13 cellular contexts compared by ENCODE assay signal in the genomic region with DNA sequence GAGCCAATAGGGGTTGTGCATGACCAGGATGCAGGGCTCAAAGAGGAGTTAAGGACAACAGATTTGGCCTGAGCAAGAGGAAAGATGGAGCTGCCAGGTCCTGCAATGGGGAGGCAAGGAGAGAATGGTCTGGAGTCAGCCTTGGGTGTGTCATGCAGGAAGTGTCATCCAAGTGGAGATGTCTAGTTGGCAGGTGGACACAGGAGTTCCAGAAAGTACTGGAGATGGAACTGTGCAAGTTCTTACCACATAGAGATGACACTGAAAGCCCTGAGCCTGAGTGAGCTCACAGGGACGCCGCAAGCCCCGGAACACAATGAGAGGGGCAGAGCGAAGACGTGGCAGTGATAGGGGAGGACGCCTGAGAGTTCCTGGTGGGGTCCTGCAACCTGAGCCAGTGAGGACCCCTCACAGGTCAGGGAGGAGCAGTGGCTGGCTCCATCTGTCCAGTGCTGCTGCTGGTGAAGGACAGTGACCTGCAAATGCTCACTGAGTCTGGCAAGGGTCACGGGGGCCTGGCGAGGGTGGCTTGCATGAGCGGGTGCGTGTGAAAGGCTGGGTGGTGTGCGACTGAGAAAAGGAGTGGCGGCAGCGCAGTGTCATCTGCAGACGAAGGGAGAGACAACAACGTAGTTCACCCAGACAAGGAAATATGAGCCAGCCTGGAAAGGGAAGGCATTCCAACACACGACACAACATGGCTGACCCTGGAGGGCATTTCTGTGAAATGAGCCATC. TPM values are rescaled to one million over a fixed set of nuclear protein-coding genes. Genes with fewer than 3 reads are reported as not detected.
DNase-seq lines count a peak whose midpoint lies in the region; ATAC-seq, FAIRE-seq and TF ChIP-seq lines count a peak whose summit lies in the region.
"Not testable (repeated sequence)": the region's sequence is repeated elsewhere in the genome, so short reads cannot be mapped to it uniquely, and the experiment has no call there.
"Had no signal": no experiment of that assay in that cellular context is flagged by ENCODE, and none has a peak within 500 bp of the region (broad histone marks: within the 10 kb centered on the region; RNA-seq: fewer than 3 reads in every experiment).

No MANE protein-coding gene starts in this region.

- H3K4me3 ChIP-seq in IMR-90 (ENCODE audit: insufficient read depth, low read depth, low read length); HepG2 (replicated peaks in 1 of 3; ENCODE audit: insufficient read depth in 1 of 3, low read depth in 2 of 3, low read length in 3 of 3): not testable (repeated sequence)

- DNase-seq in DMS 273 (lab: John Stamatoyannopoulos, UW; ENCODE audit: unreplicated experiment) (peak; percentile 47), IMR-90 (peak; percentile 13)
- not testable (repeated sequence) for DNase-seq in WTC11 (ENCODE audit: low spot score); chondrocyte (ENCODE audit: low spot score); glutamatergic neuron; HepG2 (ENCODE audit: low spot score); progenitor cell of endocrine pancreas (ENCODE audit: low spot score, unreplicated experiment); type B pancreatic cell (ENCODE audit: extremely low spot score, unreplicated experiment)

- not testable (repeated sequence) for H3K4me1 ChIP-seq in IMR-90 (ENCODE audit: control insufficient read depth, insufficient read depth, low read length)
- H3K4me1 ChIP-seq in HepG2 (ENCODE audit: insufficient read depth, low read length) = peaks cover 15% of the 10 kb centered on the region

- not testable (repeated sequence) for TF ChIP-seq CTCF in IMR-90 (conservative IDR thresholded peaks at IDR 0.05; ENCODE audit: low read depth, low read length); WTC11 (IDR thresholded peaks at IDR 0.05); chondrocyte (IDR thresholded peaks at IDR 0.05); glutamatergic neuron (IDR thresholded peaks at IDR 0.05; ENCODE audit: partially characterized antibody, unreplicated experiment); HepG2 (CRISPR knock-in tag; IDR thresholded peaks at IDR 0.05); progenitor cell of endocrine pancreas (IDR thresholded peaks at IDR 0.05; ENCODE audit: unreplicated experiment); type B pancreatic cell (conservative IDR thresholded peaks at IDR 0.05)

- in situ Hi-C loops in IMR-90 (cut with MboI; ENCODE audit: low sequenced_read_pairs); HepG2 (cut with HindIII; ENCODE audit: extremely low pct_ligation_motif_present, low pct_unique_long_range_greater_than_20kb): not testable (repeated sequence)

- not testable (repeated sequence) for H3K9ac ChIP-seq in IMR-90 (ENCODE audit: low read depth, low read length); HepG2 (ENCODE audit: insufficient read depth, low read depth, low read length)

- not testable (repeated sequence) for H2AK5ac ChIP-seq in IMR-90 (ENCODE audit: low read depth, low read length)

- not testable (repeated sequence) for H3K9me3 ChIP-seq in IMR-90 (ENCODE audit: control insufficient read depth, insufficient read depth, low read length); HepG2 (ENCODE audit: low read length)

- TF ChIP-seq EP300 in HepG2 (IDR thresholded peaks at IDR 0.05; ENCODE audit: low read depth in 2 of 2, low read length in 2 of 2); HepG2 (CRISPR knock-in tag; IDR thresholded peaks at IDR 0.05; ENCODE audit: borderline replicate concordance): not testable (repeated sequence)

- not testable (repeated sequence) for H3K9me3 Mint-ChIP-seq in WTC11; chondrocyte (ENCODE audit: low read depth); glutamatergic neuron (ENCODE audit: unreplicated experiment); progenitor cell of endocrine pancreas (ENCODE audit: low read depth); type B pancreatic cell

- not testable (repeated sequence) for H3K9me1 ChIP-seq in IMR-90 (ENCODE audit: insufficient read depth, low read length)

- not testable (repeated sequence) for TF ChIP-seq POLR2A in IMR-90 (IDR thresholded peaks at IDR 0.05; ENCODE audit: low read depth, low read length); HepG2 (IDR thresholded peaks at IDR 0.05; ENCODE audit: insufficient read depth in 1 of 2, low read depth in 2 of 2, low read length in 2 of 2)

- dilution Hi-C loops in IMR-90 (cut with HindIII; ENCODE audit: low sequenced_read_pairs, unreplicated experiment) = not testable (repeated sequence)

- H3K56ac ChIP-seq in IMR-90 (ENCODE audit: extremely low read depth, insufficient read depth, low read length) = not testable (repeated sequence)

- H2AK9ac ChIP-seq in IMR-90 (replicated peaks; ENCODE audit: low read depth, low read length, poor library complexity) = not testable (repeated sequence)

- not testable (repeated sequence) for H3K27me3 ChIP-seq in IMR-90 (ENCODE audit: control insufficient read depth, insufficient read depth, low read length); HepG2 (ENCODE audit: control insufficient read depth in 1 of 2, insufficient read depth in 2 of 2, low read length in 2 of 2)

- 89% methylated on average over 14 of the region's 16 CpGs; no CpG with 5 or more reads in 1 of the 2 experiments for WGBS in IMR-90 (ENCODE audit: extremely low coverage in 2 of 2, insufficient read length in 1 of 2), 2 experiments
- whole genome bisulfite sequencing in HepG2 (ENCODE audit: low lambda C conversion rate) = 96% methylated on average over 15 of the region's 16 CpGs

- not testable (repeated sequence) for H3K4me2 ChIP-seq in IMR-90 (ENCODE audit: low read depth, low read length); HepG2 (ENCODE audit: low read depth, low read length)

- H3K36me3 ChIP-seq in IMR-90 (ENCODE audit: control insufficient read depth, insufficient read depth, low read length); HepG2 (replicated peaks in 1 of 2; ENCODE audit: control insufficient read depth in 1 of 2, insufficient read depth in 2 of 2, low read length in 2 of 2): not testable (repeated sequence)

- not testable (repeated sequence) for H4K8ac ChIP-seq in IMR-90 (ENCODE audit: low read depth in 2 of 2, low read length in 2 of 2)

- H3K79me1 ChIP-seq in IMR-90 (ENCODE audit: low read depth in 1 of 2, low read length in 2 of 2) = not testable (repeated sequence)

- H3K36me3 Mint-ChIP-seq in WTC11; chondrocyte (ENCODE audit: low read depth); glutamatergic neuron (ENCODE audit: unreplicated experiment); progenitor cell of endocrine pancreas (ENCODE audit: insufficient read depth); type B pancreatic cell: not testable (repeated sequence)

- H2BK120ac ChIP-seq in IMR-90 (ENCODE audit: low read depth, low read length) = not testable (repeated sequence)

- not testable (repeated sequence) for H3K27me3 Mint-ChIP-seq in WTC11 (ENCODE audit: low read depth); chondrocyte (ENCODE audit: low read depth); glutamatergic neuron (ENCODE audit: unreplicated experiment); progenitor cell of endocrine pancreas; type B pancreatic cell

- BruUV-seq in IMR-90 (replicated peaks; lab: Mats Ljungman, UMichigan); HepG2 (replicated peaks; lab: Mats Ljungman, UMichigan): not testable (repeated sequence)

- CTCF ChIA-PET in IMR-90 (lab: Yijun Ruan, JAX); HepG2 (lab: Yijun Ruan, JAX; ENCODE audit: low intra/inter-chr PET ratio, low total read pairs): not testable (repeated sequence)
- CTCF ChIA-PET in WTC11 (lab: Charles Lee) = interaction anchor here (2.8 kb wide), 1 partner anchor 29 kb away, joined by 6 read pairs; no protein-coding TSS in a partner anchor

- H3K4me3 Mint-ChIP-seq in WTC11; chondrocyte (ENCODE audit: unreplicated experiment); glutamatergic neuron (ENCODE audit: unreplicated experiment); progenitor cell of endocrine pancreas (ENCODE audit: low read depth); type B pancreatic cell: not testable (repeated sequence)

- not testable (repeated sequence) for H3K18ac ChIP-seq in IMR-90 (ENCODE audit: low read depth, low read length)

- FAIRE-seq in HepG2 (lab: Jason Lieb, UNC) = not testable (repeated sequence)

- not testable (repeated sequence) for H2BK5ac ChIP-seq in IMR-90 (ENCODE audit: low read depth, low read length, poor library complexity, severe bottlenecking)

- not testable (repeated sequence) for ATAC-seq in IMR-90 (ENCODE audit: low read depth); WTC11; HepG2

- not testable (repeated sequence) for H3K23ac ChIP-seq in IMR-90 (ENCODE audit: low read depth, low read length)

- not testable (repeated sequence) for H2AFZ ChIP-seq in IMR-90 (replicated peaks; ENCODE audit: low read length, poor library complexity); HepG2 (ENCODE audit: low read length)

- H2BK15ac ChIP-seq in IMR-90 (ENCODE audit: low read depth, low read length) = not testable (repeated sequence)

- H3K4ac ChIP-seq in IMR-90 (ENCODE audit: low read depth, low read length) = not testable (repeated sequence)

- not testable (repeated sequence) for H3K27ac ChIP-seq in IMR-90 (ENCODE audit: insufficient read depth, low read length); HepG2 (ENCODE audit: extremely low read length, insufficient read depth, low read length)

- TF ChIP-seq RAD21 in IMR-90 (IDR thresholded peaks at IDR 0.05; ENCODE audit: low read length); HepG2 (CRISPR knock-in tag; IDR thresholded peaks at IDR 0.05): not testable (repeated sequence)

- not testable (repeated sequence) for H3K4me1 Mint-ChIP-seq in WTC11; chondrocyte (ENCODE audit: low read depth); glutamatergic neuron (ENCODE audit: low read depth, unreplicated experiment); progenitor cell of endocrine pancreas (ENCODE audit: low read depth); type B pancreatic cell (ENCODE audit: unreplicated experiment)

- H4K5ac ChIP-seq in IMR-90 (ENCODE audit: low read depth, low read length) = not testable (repeated sequence)

- not testable (repeated sequence) for H2BK20ac ChIP-seq in IMR-90 (ENCODE audit: low read depth, low read length)

- H3K14ac ChIP-seq in IMR-90 (replicated peaks; ENCODE audit: low read depth, low read length) = not testable (repeated sequence)

- H4K91ac ChIP-seq in IMR-90 (ENCODE audit: insufficient read depth, low read depth, low read length) = not testable (repeated sequence)

- POLR2A ChIA-PET in IMR-90 (lab: Charles Lee; ENCODE audit: unreplicated experiment); WTC11 (lab: Charles Lee); HepG2 (lab: Yijun Ruan, JAX): not testable (repeated sequence)

- H3K27ac Mint-ChIP-seq in WTC11 = peak overlapping the region; percentile 80
- H3K27ac Mint-ChIP-seq in chondrocyte (ENCODE audit: unreplicated experiment) = peak overlapping the region; percentile 77
- H3K27ac Mint-ChIP-seq in glutamatergic neuron (ENCODE audit: unreplicated experiment) = peak overlapping the region; percentile 38
- H3K27ac Mint-ChIP-seq in progenitor cell of endocrine pancreas = peak overlapping the region; percentile 65
- H3K27ac Mint-ChIP-seq in type B pancreatic cell = peak overlapping the region; percentile 57

- intact Hi-C loops in IMR-90 (cut with micrococcal nuclease); HepG2 (cut with micrococcal nuclease; ENCODE audit: unreplicated experiment): not testable (repeated sequence)

- H3K79me2 ChIP-seq in HepG2 (ENCODE audit: insufficient read depth, low read length) = not testable (repeated sequence)

- not testable (repeated sequence) for H4K20me1 ChIP-seq in IMR-90 (ENCODE audit: insufficient read depth, low read length)
- peaks cover 12% of the 10 kb centered on the region; the same call in 1 of the 2 replicates for H4K20me1 ChIP-seq in HepG2 (ENCODE audit: insufficient read depth, low read length)

RNA-seq across cellular contexts. Expression of a gene that starts 9.4 kb away (rescaled TPM):
- 6.7 and 7.2 TPM in 2 replicates for total RNA-seq in IMR-90 (2012; rRNA removed)
- polyA plus RNA-seq in IMR-90 (2012; rRNA removed) = 21.1 and 25.5 TPM in 2 replicates
- 15.6 and 31.1 TPM in 2 replicates for polyA plus RNA-seq in IMR-90 (2012; cell fraction: cytosol; rRNA removed)
- polyA plus RNA-seq in IMR-90 (2012; cell fraction: nucleus; rRNA removed; ENCODE audit: low replicate concordance) = 48.5 and 108 TPM in 2 replicates
- total RNA-seq in WTC11 (2021) = 102 to 112 TPM (median 110 TPM) in 3 replicates
- 47.6 to 71.1 TPM (median 70.6 TPM) in 3 replicates for total RNA-seq in chondrocyte
- 108 TPM for total RNA-seq in glutamatergic neuron (ENCODE audit: unreplicated experiment)
- 9.0 and 13.9 TPM in 2 replicates for total RNA-seq in HepG2 (2016; rRNA removed; fragmentation: Illumina TruSeq; extraction: Trizol)
- 5.6 and 6.3 TPM in 2 replicates for total RNA-seq in HepG2 (2016; cell fraction: cytosol; rRNA removed; fragmentation: Illumina TruSeq; extraction: Trizol; ENCODE audit: low read depth)
- total RNA-seq in HepG2 (2016; cell fraction: insoluble cytoplasmic fraction; rRNA removed; fragmentation: Illumina TruSeq; extraction: Trizol) = 8.6 and 16.2 TPM in 2 replicates
- total RNA-seq in HepG2 (2016; cell fraction: membrane; rRNA removed; fragmentation: Illumina TruSeq; extraction: Trizol) = 22.0 and 22.3 TPM in 2 replicates
- total RNA-seq in HepG2 (2016; cell fraction: nucleus; rRNA removed; fragmentation: Illumina TruSeq; extraction: Trizol) = 11.0 and 18.5 TPM in 2 replicates
- 176 and 264 TPM in 2 replicates for polyA plus RNA-seq in HepG2 (2011; rRNA removed)
- polyA plus RNA-seq in HepG2 (2011; cell fraction: cytosol; rRNA removed) = 196 and 214 TPM in 2 replicates
- polyA plus RNA-seq in HepG2 (2011; cell fraction: nucleus; rRNA removed) = 723 and 745 TPM in 2 replicates
- 356 and 405 TPM in 2 replicates for polyA plus RNA-seq in HepG2 (2012)
- polyA plus RNA-seq in HepG2 (2016; cell fraction: cytosol; fragmentation: Illumina TruSeq; extraction: Trizol; ENCODE audit: low read depth) = 10.4 and 12.7 TPM in 2 replicates
- 19.8 and 27.0 TPM in 2 replicates for polyA plus RNA-seq in HepG2 (2016; cell fraction: insoluble cytoplasmic fraction; fragmentation: Illumina TruSeq; extraction: Trizol; ENCODE audit: low read depth)
- polyA plus RNA-seq in HepG2 (2016; cell fraction: membrane; fragmentation: Illumina TruSeq; extraction: Trizol; ENCODE audit: low read depth) = 35.0 and 35.9 TPM in 2 replicates
- polyA plus RNA-seq in HepG2 (2016; cell fraction: nucleus; fragmentation: Illumina TruSeq; extraction: Trizol; ENCODE audit: insufficient read depth, low read depth) = 58.3 and 60.5 TPM in 2 replicates
- 85.4 and 544 TPM in 2 replicates for polyA minus RNA-seq in HepG2 (2011; rRNA and poly(A)+ RNA removed; ENCODE audit: low replicate concordance)
- polyA minus RNA-seq in HepG2 (2011; cell fraction: cytosol; rRNA and poly(A)+ RNA removed) = 145 and 181 TPM in 2 replicates
- polyA minus RNA-seq in HepG2 (2011; cell fraction: nucleus; rRNA and poly(A)+ RNA removed) = 106 and 150 TPM in 2 replicates
- total RNA-seq in progenitor cell of endocrine pancreas = 52.2 and 55.7 TPM in 2 replicates
- total RNA-seq in type B pancreatic cell (ENCODE audit: low replicate concordance) = 19.9 and 56.8 TPM in 2 replicates

RNA-seq across cellular contexts. Expression of a gene that starts 23.5 kb away (rescaled TPM):
- total RNA-seq in IMR-90 (2012; rRNA removed) (0.18 TPM in 1 of 2 replicates, not detected in the other), WTC11 (2021) (8.6 to 14.3 TPM (median 12.1 TPM) in 3 replicates), chondrocyte (3.2 to 3.8 TPM (median 3.5 TPM) in 3 replicates), glutamatergic neuron (ENCODE audit: unreplicated experiment) (4.3 TPM), HepG2 (2016; rRNA removed; fragmentation: Illumina TruSeq; extraction: Trizol) (not detected in 2 replicates), progenitor cell of endocrine pancreas (5.4 and 6.1 TPM in 2 replicates), type B pancreatic cell (ENCODE audit: low replicate concordance) (2.2 and 3.7 TPM in 2 replicates)
- polyA plus RNA-seq in IMR-90 (2012; rRNA removed) (0.13 and 0.22 TPM in 2 replicates), HepG2 (2011; rRNA removed) (33.1 and 55.3 TPM in 2 replicates)
- 0.22 TPM in 2 replicates for polyA plus RNA-seq in IMR-90 (2012; cell fraction: cytosol; rRNA removed)
- 2.2 and 2.5 TPM in 2 replicates for polyA plus RNA-seq in IMR-90 (2012; cell fraction: nucleus; rRNA removed; ENCODE audit: low replicate concordance)
- not detected in 2 replicates for total RNA-seq in HepG2 (2016; cell fraction: cytosol; rRNA removed; fragmentation: Illumina TruSeq; extraction: Trizol; ENCODE audit: low read depth)
- total RNA-seq in HepG2 (2016; cell fraction: insoluble cytoplasmic fraction; rRNA removed; fragmentation: Illumina TruSeq; extraction: Trizol) = not detected in 2 replicates
- total RNA-seq in HepG2 (2016; cell fraction: membrane; rRNA removed; fragmentation: Illumina TruSeq; extraction: Trizol) = not detected in 2 replicates
- not detected in 2 replicates for total RNA-seq in HepG2 (2016; cell fraction: nucleus; rRNA removed; fragmentation: Illumina TruSeq; extraction: Trizol)
- 25.3 and 25.4 TPM in 2 replicates for polyA plus RNA-seq in HepG2 (2011; cell fraction: cytosol; rRNA removed)
- 294 and 322 TPM in 2 replicates for polyA plus RNA-seq in HepG2 (2011; cell fraction: nucleus; rRNA removed)
- 32.4 and 45.3 TPM in 2 replicates for polyA plus RNA-seq in HepG2 (2012)
- 0.12 TPM in 1 of 2 replicates, not detected in the other for polyA plus RNA-seq in HepG2 (2016; cell fraction: cytosol; fragmentation: Illumina TruSeq; extraction: Trizol; ENCODE audit: low read depth)
- polyA plus RNA-seq in HepG2 (2016; cell fraction: insoluble cytoplasmic fraction; fragmentation: Illumina TruSeq; extraction: Trizol; ENCODE audit: low read depth) = not detected in 2 replicates
- not detected in 2 replicates for polyA plus RNA-seq in HepG2 (2016; cell fraction: membrane; fragmentation: Illumina TruSeq; extraction: Trizol; ENCODE audit: low read depth)
- 1.2 TPM in 1 of 2 replicates, not detected in the other for polyA plus RNA-seq in HepG2 (2016; cell fraction: nucleus; fragmentation: Illumina TruSeq; extraction: Trizol; ENCODE audit: insufficient read depth, low read depth)
- 0.91 and 21.5 TPM in 2 replicates for polyA minus RNA-seq in HepG2 (2011; rRNA and poly(A)+ RNA removed; ENCODE audit: low replicate concordance)
- 8.9 and 13.2 TPM in 2 replicates for polyA minus RNA-seq in HepG2 (2011; cell fraction: cytosol; rRNA and poly(A)+ RNA removed)
- polyA minus RNA-seq in HepG2 (2011; cell fraction: nucleus; rRNA and poly(A)+ RNA removed) = 42.2 and 53.6 TPM in 2 replicates
- total RNA-seq: Daoy, GM23248, SJSA1 had no signal
- polyA plus RNA-seq: GM23248 had no signal

RNA-seq across cellular contexts. Expression of a gene that starts 27.0 kb away (rescaled TPM):
- total RNA-seq in IMR-90 (2012; rRNA removed) (166 and 244 TPM in 2 replicates), WTC11 (2021) (142 to 150 TPM (median 144 TPM) in 3 replicates), chondrocyte (144 to 153 TPM (median 147 TPM) in 3 replicates), glutamatergic neuron (ENCODE audit: unreplicated experiment) (155 TPM), HepG2 (2016; rRNA removed; fragmentation: Illumina TruSeq; extraction: Trizol) (101 and 178 TPM in 2 replicates), progenitor cell of endocrine pancreas (142 and 149 TPM in 2 replicates), type B pancreatic cell (ENCODE audit: low replicate concordance) (160 and 223 TPM in 2 replicates)
- polyA plus RNA-seq in IMR-90 (2012; rRNA removed) (125 and 131 TPM in 2 replicates), HepG2 (2011; rRNA removed) (139 and 155 TPM in 2 replicates)
- 118 and 139 TPM in 2 replicates for polyA plus RNA-seq in IMR-90 (2012; cell fraction: cytosol; rRNA removed)
- 56.8 and 80.0 TPM in 2 replicates for polyA plus RNA-seq in IMR-90 (2012; cell fraction: nucleus; rRNA removed; ENCODE audit: low replicate concordance)
- 102 and 117 TPM in 2 replicates for total RNA-seq in HepG2 (2016; cell fraction: cytosol; rRNA removed; fragmentation: Illumina TruSeq; extraction: Trizol; ENCODE audit: low read depth)
- 101 and 181 TPM in 2 replicates for total RNA-seq in HepG2 (2016; cell fraction: insoluble cytoplasmic fraction; rRNA removed; fragmentation: Illumina TruSeq; extraction: Trizol)
- 109 and 120 TPM in 2 replicates for total RNA-seq in HepG2 (2016; cell fraction: membrane; rRNA removed; fragmentation: Illumina TruSeq; extraction: Trizol)
- total RNA-seq in HepG2 (2016; cell fraction: nucleus; rRNA removed; fragmentation: Illumina TruSeq; extraction: Trizol) = 130 and 143 TPM in 2 replicates
- polyA plus RNA-seq in HepG2 (2011; cell fraction: cytosol; rRNA removed) = 152 and 160 TPM in 2 replicates
- 78.1 and 93.1 TPM in 2 replicates for polyA plus RNA-seq in HepG2 (2011; cell fraction: nucleus; rRNA removed)
- 231 and 288 TPM in 2 replicates for polyA plus RNA-seq in HepG2 (2012)
- polyA plus RNA-seq in HepG2 (2016; cell fraction: cytosol; fragmentation: Illumina TruSeq; extraction: Trizol; ENCODE audit: low read depth) = 105 and 124 TPM in 2 replicates
- polyA plus RNA-seq in HepG2 (2016; cell fraction: insoluble cytoplasmic fraction; fragmentation: Illumina TruSeq; extraction: Trizol; ENCODE audit: low read depth) = 93.2 and 96.9 TPM in 2 replicates
- polyA plus RNA-seq in HepG2 (2016; cell fraction: membrane; fragmentation: Illumina TruSeq; extraction: Trizol; ENCODE audit: low read depth) = 94.8 and 109 TPM in 2 replicates
- polyA plus RNA-seq in HepG2 (2016; cell fraction: nucleus; fragmentation: Illumina TruSeq; extraction: Trizol; ENCODE audit: insufficient read depth, low read depth) = 219 and 236 TPM in 2 replicates
- 297 and 320 TPM in 2 replicates for polyA minus RNA-seq in HepG2 (2011; rRNA and poly(A)+ RNA removed; ENCODE audit: low replicate concordance)
- polyA minus RNA-seq in HepG2 (2011; cell fraction: cytosol; rRNA and poly(A)+ RNA removed) = 61.3 and 65.4 TPM in 2 replicates
- polyA minus RNA-seq in HepG2 (2011; cell fraction: nucleus; rRNA and poly(A)+ RNA removed) = 46.2 and 58.7 TPM in 2 replicates

RNA-seq across cellular contexts. Expression of a gene that starts 27.5 kb away (rescaled TPM):
- total RNA-seq in IMR-90 (2012; rRNA removed) (4.3 and 4.7 TPM in 2 replicates), WTC11 (2021) (9.1 to 10.4 TPM (median 9.5 TPM) in 3 replicates), chondrocyte (19.0 to 25.4 TPM (median 20.3 TPM) in 3 replicates), glutamatergic neuron (ENCODE audit: unreplicated experiment) (13.5 TPM), HepG2 (2016; rRNA removed; fragmentation: Illumina TruSeq; extraction: Trizol) (10.1 and 15.9 TPM in 2 replicates), progenitor cell of endocrine pancreas (15.2 and 15.3 TPM in 2 replicates), type B pancreatic cell (ENCODE audit: low replicate concordance) (6.2 and 8.0 TPM in 2 replicates)
- polyA plus RNA-seq in IMR-90 (2012; rRNA removed) (7.0 and 8.3 TPM in 2 replicates), HepG2 (2011; rRNA removed) (11.4 and 15.4 TPM in 2 replicates)
- 7.5 and 11.5 TPM in 2 replicates for polyA plus RNA-seq in IMR-90 (2012; cell fraction: cytosol; rRNA removed)
- polyA plus RNA-seq in IMR-90 (2012; cell fraction: nucleus; rRNA removed; ENCODE audit: low replicate concordance) = 11.4 and 27.2 TPM in 2 replicates
- 1.6 and 2.0 TPM in 2 replicates for total RNA-seq in HepG2 (2016; cell fraction: cytosol; rRNA removed; fragmentation: Illumina TruSeq; extraction: Trizol; ENCODE audit: low read depth)
- 9.1 and 16.2 TPM in 2 replicates for total RNA-seq in HepG2 (2016; cell fraction: insoluble cytoplasmic fraction; rRNA removed; fragmentation: Illumina TruSeq; extraction: Trizol)
- total RNA-seq in HepG2 (2016; cell fraction: membrane; rRNA removed; fragmentation: Illumina TruSeq; extraction: Trizol) = 5.1 and 7.8 TPM in 2 replicates
- total RNA-seq in HepG2 (2016; cell fraction: nucleus; rRNA removed; fragmentation: Illumina TruSeq; extraction: Trizol) = 14.6 and 18.2 TPM in 2 replicates
- polyA plus RNA-seq in HepG2 (2011; cell fraction: cytosol; rRNA removed) = 7.2 and 9.7 TPM in 2 replicates
- 50.2 and 59.9 TPM in 2 replicates for polyA plus RNA-seq in HepG2 (2011; cell fraction: nucleus; rRNA removed)
- polyA plus RNA-seq in HepG2 (2012) = 19.7 and 23.2 TPM in 2 replicates
- 2.1 and 2.2 TPM in 2 replicates for polyA plus RNA-seq in HepG2 (2016; cell fraction: cytosol; fragmentation: Illumina TruSeq; extraction: Trizol; ENCODE audit: low read depth)
- 8.6 and 12.6 TPM in 2 replicates for polyA plus RNA-seq in HepG2 (2016; cell fraction: insoluble cytoplasmic fraction; fragmentation: Illumina TruSeq; extraction: Trizol; ENCODE audit: low read depth)
- polyA plus RNA-seq in HepG2 (2016; cell fraction: membrane; fragmentation: Illumina TruSeq; extraction: Trizol; ENCODE audit: low read depth) = 4.3 and 5.1 TPM in 2 replicates
- 34.6 and 36.9 TPM in 2 replicates for polyA plus RNA-seq in HepG2 (2016; cell fraction: nucleus; fragmentation: Illumina TruSeq; extraction: Trizol; ENCODE audit: insufficient read depth, low read depth)
- polyA minus RNA-seq in HepG2 (2011; rRNA and poly(A)+ RNA removed; ENCODE audit: low replicate concordance) = 25.4 and 48.9 TPM in 2 replicates
- 19.4 and 20.9 TPM in 2 replicates for polyA minus RNA-seq in HepG2 (2011; cell fraction: cytosol; rRNA and poly(A)+ RNA removed)
- polyA minus RNA-seq in HepG2 (2011; cell fraction: nucleus; rRNA and poly(A)+ RNA removed) = 25.5 and 30.1 TPM in 2 replicates

RNA-seq across cellular contexts. Expression of a gene that starts 50.2 kb away (rescaled TPM):
- total RNA-seq in IMR-90 (2012; rRNA removed) (under 0.01 TPM in 2 replicates), WTC11 (2021) (2.5 to 2.8 TPM (median 2.5 TPM) in 3 replicates), chondrocyte (0.13 to 0.77 TPM in 2 of 3 replicates, not detected in the other), glutamatergic neuron (ENCODE audit: unreplicated experiment) (0.61 TPM), HepG2 (2016; rRNA removed; fragmentation: Illumina TruSeq; extraction: Trizol) (357 and 435 TPM in 2 replicates), progenitor cell of endocrine pancreas (35.7 and 36.5 TPM in 2 replicates), type B pancreatic cell (ENCODE audit: low replicate concordance) (5.8 and 9.5 TPM in 2 replicates)
- polyA plus RNA-seq in IMR-90 (2012; rRNA removed) (0.09 and 0.16 TPM in 2 replicates), HepG2 (2011; rRNA removed) (235 and 335 TPM in 2 replicates)
- 0.05 and 0.20 TPM in 2 replicates for polyA plus RNA-seq in IMR-90 (2012; cell fraction: cytosol; rRNA removed)
- polyA plus RNA-seq in IMR-90 (2012; cell fraction: nucleus; rRNA removed; ENCODE audit: low replicate concordance) = 0.05 and 0.16 TPM in 2 replicates
- total RNA-seq in HepG2 (2016; cell fraction: cytosol; rRNA removed; fragmentation: Illumina TruSeq; extraction: Trizol; ENCODE audit: low read depth) = 183 and 202 TPM in 2 replicates
- 332 and 447 TPM in 2 replicates for total RNA-seq in HepG2 (2016; cell fraction: insoluble cytoplasmic fraction; rRNA removed; fragmentation: Illumina TruSeq; extraction: Trizol)
- total RNA-seq in HepG2 (2016; cell fraction: membrane; rRNA removed; fragmentation: Illumina TruSeq; extraction: Trizol) = 386 and 448 TPM in 2 replicates
- total RNA-seq in HepG2 (2016; cell fraction: nucleus; rRNA removed; fragmentation: Illumina TruSeq; extraction: Trizol) = 159 and 193 TPM in 2 replicates
- polyA plus RNA-seq in HepG2 (2011; cell fraction: cytosol; rRNA removed) = 239 and 294 TPM in 2 replicates
- polyA plus RNA-seq in HepG2 (2011; cell fraction: nucleus; rRNA removed) = 263 and 279 TPM in 2 replicates
- 173 and 253 TPM in 2 replicates for polyA plus RNA-seq in HepG2 (2012)
- 162 and 174 TPM in 2 replicates for polyA plus RNA-seq in HepG2 (2016; cell fraction: cytosol; fragmentation: Illumina TruSeq; extraction: Trizol; ENCODE audit: low read depth)
- 322 and 341 TPM in 2 replicates for polyA plus RNA-seq in HepG2 (2016; cell fraction: insoluble cytoplasmic fraction; fragmentation: Illumina TruSeq; extraction: Trizol; ENCODE audit: low read depth)
- 301 and 303 TPM in 2 replicates for polyA plus RNA-seq in HepG2 (2016; cell fraction: membrane; fragmentation: Illumina TruSeq; extraction: Trizol; ENCODE audit: low read depth)
- polyA plus RNA-seq in HepG2 (2016; cell fraction: nucleus; fragmentation: Illumina TruSeq; extraction: Trizol; ENCODE audit: insufficient read depth, low read depth) = 275 and 284 TPM in 2 replicates
- 22.4 and 433 TPM in 2 replicates for polyA minus RNA-seq in HepG2 (2011; rRNA and poly(A)+ RNA removed; ENCODE audit: low replicate concordance)
- 192 and 199 TPM in 2 replicates for polyA minus RNA-seq in HepG2 (2011; cell fraction: cytosol; rRNA and poly(A)+ RNA removed)
- 54.5 and 60.7 TPM in 2 replicates for polyA minus RNA-seq in HepG2 (2011; cell fraction: nucleus; rRNA and poly(A)+ RNA removed)
- total RNA-seq: GM23248, Right ventricle myocardium superior had no signal
- polyA plus RNA-seq: GM12878, GM23248 had no signal
